In the genomic region with DNA sequence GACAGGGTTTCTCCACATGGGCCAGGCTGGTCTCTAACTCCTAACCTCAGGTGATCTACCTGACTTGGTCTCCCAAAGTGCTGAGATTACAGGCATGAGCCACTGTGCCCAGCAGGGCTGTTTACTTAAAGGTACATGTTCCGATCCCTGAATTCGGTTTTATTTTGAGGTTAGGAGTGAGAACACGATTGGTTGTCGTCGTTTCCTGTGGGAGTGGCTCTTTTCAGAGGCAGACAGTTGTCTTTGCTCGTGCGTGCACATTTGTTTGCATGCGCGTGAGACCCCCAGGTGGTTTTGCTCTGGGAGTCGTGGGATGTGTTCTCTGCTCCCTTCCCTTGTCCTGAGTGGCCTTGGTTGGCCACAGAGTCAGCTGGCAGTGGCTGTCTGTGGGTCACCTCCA, we compare ENCODE assay signal across 1 cellular context.
TF ChIP-seq lines count a peak whose summit lies in the region.

No MANE protein-coding gene starts in this region.

TF ChIP-seq in IMR-90, 13 proteins besides CTCF, POLR2A, EP300 and RAD21:
- TF ChIP-seq CHD1 (IDR thresholded peaks at IDR 0.05; ENCODE audit: low read depth, low read length) (no peak), FOS (IDR thresholded peaks at IDR 0.05; ENCODE audit: low read depth, low read length) (no peak), MAFK (IDR thresholded peaks at IDR 0.05; ENCODE audit: low read depth, low read length) (no peak), USF2 (IDR thresholded peaks at IDR 0.05; ENCODE audit: low read depth, low read length) (no peak), RCOR1 (IDR thresholded peaks at IDR 0.05; ENCODE audit: insufficient replicate concordance, low read length) (no peak), RFX5 (IDR thresholded peaks at IDR 0.05; ENCODE audit: low read depth, low read length) (no peak), SMC3 (IDR thresholded peaks at IDR 0.05; ENCODE audit: low read depth, low read length) (no peak), CEBPB (IDR thresholded peaks at IDR 0.05; ENCODE audit: low read depth, low read length) (no peak), MAZ (IDR thresholded peaks at IDR 0.05; ENCODE audit: borderline replicate concordance, low read depth, low read length) (no peak), NFE2L2 (IDR thresholded peaks at IDR 0.05; ENCODE audit: low read depth, low read length) (no peak), BHLHE40 (IDR thresholded peaks at IDR 0.05; ENCODE audit: low read depth, low read length) (no peak), MXI1 (IDR thresholded peaks at IDR 0.05; ENCODE audit: borderline replicate concordance, low read depth, low read length) (no peak)
- TF ChIP-seq, protein P1, sequence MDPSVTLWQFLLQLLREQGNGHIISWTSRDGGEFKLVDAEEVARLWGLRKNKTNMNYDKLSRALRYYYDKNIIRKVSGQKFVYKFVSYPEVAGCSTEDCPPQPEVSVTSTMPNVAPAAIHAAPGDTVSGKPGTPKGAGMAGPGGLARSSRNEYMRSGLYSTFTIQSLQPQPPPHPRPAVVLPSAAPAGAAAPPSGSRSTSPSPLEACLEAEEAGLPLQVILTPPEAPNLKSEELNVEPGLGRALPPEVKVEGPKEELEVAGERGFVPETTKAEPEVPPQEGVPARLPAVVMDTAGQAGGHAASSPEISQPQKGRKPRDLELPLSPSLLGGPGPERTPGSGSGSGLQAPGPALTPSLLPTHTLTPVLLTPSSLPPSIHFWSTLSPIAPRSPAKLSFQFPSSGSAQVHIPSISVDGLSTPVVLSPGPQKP (IDR thresholded peaks at IDR 0.05; ENCODE audit: borderline replicate concordance, low read depth, low read length): no peak
